In the genomic region with DNA sequence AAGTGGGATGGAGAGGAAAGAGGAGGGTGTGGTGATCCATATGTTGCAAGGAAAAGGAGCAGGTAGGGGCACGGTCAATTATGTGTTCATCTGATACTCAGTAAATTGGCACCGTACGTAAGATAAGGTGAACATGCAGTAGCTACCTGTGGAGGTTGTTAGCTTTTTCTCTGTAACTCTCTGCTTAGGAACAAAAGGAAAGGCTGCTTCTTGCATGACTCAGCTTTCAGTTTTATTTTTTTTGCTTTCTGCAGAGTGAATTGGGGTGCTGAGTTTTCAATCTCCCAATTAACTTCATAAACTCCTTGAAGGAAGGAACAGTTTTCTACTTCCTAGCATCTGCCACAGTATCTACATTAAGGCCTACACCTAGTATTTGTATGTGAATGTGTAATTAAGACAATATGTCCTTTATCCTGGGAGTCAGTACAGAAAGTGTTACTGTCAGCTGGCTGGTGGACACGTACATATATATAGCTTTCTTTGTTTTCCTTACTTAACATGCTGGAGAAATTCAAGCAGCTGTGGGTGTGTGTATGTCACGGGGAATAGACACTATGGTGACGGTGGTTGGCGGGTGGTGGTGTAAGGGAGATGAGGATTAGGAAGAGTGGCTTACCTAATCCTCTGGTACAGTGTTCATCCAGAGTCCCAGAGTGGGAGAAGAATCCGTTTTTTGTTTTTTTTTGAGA, we compare ENCODE assay signal across 13 cellular contexts. TPM values are rescaled to one million over a fixed set of nuclear protein-coding genes. Genes with fewer than 3 reads are reported as not detected.
DNase-seq lines count a peak whose midpoint lies in the region; ATAC-seq and TF ChIP-seq lines count a peak whose summit lies in the region.
"Had no signal": no experiment of that assay in that cellular context is flagged by ENCODE, and none has a peak within 500 bp of the region (broad histone marks: within the 10 kb centered on the region; RNA-seq: fewer than 3 reads in every experiment).

No MANE protein-coding gene starts in this region.

- H3K4me3 ChIP-seq in smooth muscle cell = no peak overlapping the region
- H3K4me3 ChIP-seq: transverse colon had no signal

- no peak for ATAC-seq in GM21381 (IDR thresholded peaks at IDR 0.05; ENCODE audit: unreplicated experiment)
- no peak for ATAC-seq in HG02610 (IDR thresholded peaks at IDR 0.05; ENCODE audit: unreplicated experiment)
- ATAC-seq: left lobe of liver had no signal

- no peak for DNase-seq in activated naive CD4-positive, alpha-beta T cell treated with anti-CD3 and anti-CD28 coated beads for 36 hours
- DNase-seq in fibroblast of peridontal ligament (ENCODE audit: extremely low read depth) (peak; percentile 10), smooth muscle cell (lab: John Stamatoyannopoulos, UW; ENCODE audit: unreplicated experiment) (no peak), activated gamma-delta T cell (lab: John Stamatoyannopoulos, UW) (no peak)
- DNase-seq: activated B cell treated with CpG ODN at 0.5 μM for 24 hours, AML-193, NCI-H526, transverse colon had no signal

- no peaks in the 10 kb centered on the region for H3K27me3 Mint-ChIP-seq in activated naive CD4-positive, alpha-beta T cell treated with anti-CD3 and anti-CD28 coated beads, Interleukin-2, amount 50 U/mL, for 24 hours
- H3K27me3 Mint-ChIP-seq in activated naive CD4-positive, alpha-beta T cell treated with anti-CD3 and anti-CD28 coated beads for 36 hours (ENCODE audit: low read depth) = no peaks in the 10 kb centered on the region
- no peaks in the 10 kb centered on the region for H3K27me3 Mint-ChIP-seq in T-helper 1 cell treated with Interleukin-12 subunit alpha and Interleukin-12 subunit beta and Interleukin-4 antibody, amounts not matched to agents 30 μg/mL and 1 μg/mL, for 36 hours (ENCODE audit: low read depth)
- H3K27me3 Mint-ChIP-seq: activated B cell treated with CpG ODN at 0.5 μM for 24 hours had no signal

- H3K27ac ChIP-seq in smooth muscle cell (ENCODE audit: low read depth) = peak overlapping the region; percentile 86
- H3K27ac ChIP-seq: transverse colon had no signal

- H3K4me1 ChIP-seq in smooth muscle cell (ENCODE audit: low read depth) = peaks cover 8% of the 10 kb centered on the region
- H3K4me1 ChIP-seq: transverse colon had no signal

- peak overlapping the region; percentile 95 for H2AFZ ChIP-seq in smooth muscle cell (ENCODE audit: low read depth)

- H3K4me3 Mint-ChIP-seq in activated naive CD4-positive, alpha-beta T cell treated with anti-CD3 and anti-CD28 coated beads, Interleukin-2, amount 50 U/mL, for 24 hours = peak overlapping the region; percentile 49
- no peak overlapping the region for H3K4me3 Mint-ChIP-seq in activated naive CD4-positive, alpha-beta T cell treated with anti-CD3 and anti-CD28 coated beads for 36 hours
- H3K4me3 Mint-ChIP-seq in T-helper 1 cell treated with Interleukin-12 subunit alpha and Interleukin-12 subunit beta and Interleukin-4 antibody, amounts not matched to agents 30 μg/mL and 1 μg/mL, for 36 hours = no peak overlapping the region
- H3K4me3 Mint-ChIP-seq: activated B cell treated with CpG ODN at 0.5 μM for 24 hours had no signal

- intact Hi-C loops in activated naive CD4-positive, alpha-beta T cell treated with anti-CD3 and anti-CD28 coated beads for 36 hours (cut with micrococcal nuclease) = no loop called here

- H3K4me2 ChIP-seq in smooth muscle cell = peak overlapping the region; percentile 81

- no peaks in the 10 kb centered on the region for H3K9me3 ChIP-seq in smooth muscle cell (replicated peaks; ENCODE audit: low read depth)
- H3K9me3 ChIP-seq: transverse colon had no signal

- H3K4me1 Mint-ChIP-seq in activated naive CD4-positive, alpha-beta T cell treated with anti-CD3 and anti-CD28 coated beads, Interleukin-2, amount 50 U/mL, for 24 hours = peaks cover 40% of the 10 kb centered on the region
- peaks cover 37% of the 10 kb centered on the region for H3K4me1 Mint-ChIP-seq in activated naive CD4-positive, alpha-beta T cell treated with anti-CD3 and anti-CD28 coated beads for 36 hours (ENCODE audit: low read depth)
- H3K4me1 Mint-ChIP-seq in T-helper 1 cell treated with Interleukin-12 subunit alpha and Interleukin-12 subunit beta and Interleukin-4 antibody, amounts not matched to agents 30 μg/mL and 1 μg/mL, for 36 hours (ENCODE audit: low read depth) = peaks cover 24% of the 10 kb centered on the region

- no peaks in the 10 kb centered on the region for H3K9me3 Mint-ChIP-seq in activated naive CD4-positive, alpha-beta T cell treated with anti-CD3 and anti-CD28 coated beads, Interleukin-2, amount 50 U/mL, for 24 hours
- H3K9me3 Mint-ChIP-seq in activated naive CD4-positive, alpha-beta T cell treated with anti-CD3 and anti-CD28 coated beads for 36 hours = peaks cover 2% of the 10 kb centered on the region
- H3K9me3 Mint-ChIP-seq in T-helper 1 cell treated with Interleukin-12 subunit alpha and Interleukin-12 subunit beta and Interleukin-4 antibody, amounts not matched to agents 30 μg/mL and 1 μg/mL, for 36 hours = no peaks in the 10 kb centered on the region

- peak overlapping the region; percentile 60 for H3K9ac ChIP-seq in smooth muscle cell (ENCODE audit: low read depth)

- H3K36me3 ChIP-seq in smooth muscle cell (ENCODE audit: low read depth) = no peaks in the 10 kb centered on the region
- H3K36me3 ChIP-seq: transverse colon had no signal

- H3K36me3 Mint-ChIP-seq in activated naive CD4-positive, alpha-beta T cell treated with anti-CD3 and anti-CD28 coated beads, Interleukin-2, amount 50 U/mL, for 24 hours = no peaks in the 10 kb centered on the region
- H3K36me3 Mint-ChIP-seq in activated naive CD4-positive, alpha-beta T cell treated with anti-CD3 and anti-CD28 coated beads for 36 hours (ENCODE audit: low read depth) = no peaks in the 10 kb centered on the region
- H3K36me3 Mint-ChIP-seq in T-helper 1 cell treated with Interleukin-12 subunit alpha and Interleukin-12 subunit beta and Interleukin-4 antibody, amounts not matched to agents 30 μg/mL and 1 μg/mL, for 36 hours (ENCODE audit: low read depth) = no peaks in the 10 kb centered on the region

- H3F3A ChIP-seq in smooth muscle cell (ENCODE audit: low read depth) = peaks cover 3% of the 10 kb centered on the region

- TF ChIP-seq CTCF in smooth muscle cell (IDR thresholded peaks at IDR 0.05; ENCODE audit: borderline replicate concordance, insufficient read depth, poor library complexity, severe bottlenecking) = no peak

- no peaks in the 10 kb centered on the region for H3K27me3 ChIP-seq in smooth muscle cell (ENCODE audit: low read depth)
- H3K27me3 ChIP-seq: transverse colon had no signal

- no peaks in the 10 kb centered on the region for H3K79me2 ChIP-seq in smooth muscle cell (ENCODE audit: low read depth)

- no peaks in the 10 kb centered on the region for H4K20me1 ChIP-seq in smooth muscle cell (ENCODE audit: low read depth)

- 36% methylated on average over 8 of the region's 8 CpGs for WGBS in smooth muscle cell (ENCODE audit: low lambda C conversion rate)

- H3K27ac Mint-ChIP-seq in activated naive CD4-positive, alpha-beta T cell treated with anti-CD3 and anti-CD28 coated beads, Interleukin-2, amount 50 U/mL, for 24 hours = peak overlapping the region; percentile 84
- no peak overlapping the region for H3K27ac Mint-ChIP-seq in activated naive CD4-positive, alpha-beta T cell treated with anti-CD3 and anti-CD28 coated beads for 36 hours
- peak overlapping the region; percentile 13 for H3K27ac Mint-ChIP-seq in T-helper 1 cell treated with Interleukin-12 subunit alpha and Interleukin-12 subunit beta and Interleukin-4 antibody, amounts not matched to agents 30 μg/mL and 1 μg/mL, for 36 hours
- H3K27ac Mint-ChIP-seq: activated B cell treated with CpG ODN at 0.5 μM for 24 hours had no signal

- CTCF ChIA-PET in activated naive CD4-positive, alpha-beta T cell treated with anti-CD3 and anti-CD28 coated beads for 36 hours (lab: Charles Lee) = interaction anchor here (1.3 to 2.4 kb wide), 3 partner anchors 26 to 98 kb away, joined by 3 to 9 read pairs (median 4); a partner anchor contains a TSS

RNA-seq across cellular contexts. Expression of a gene that starts 40.1 kb away (rescaled TPM):
- total RNA-seq in activated naive CD4-positive, alpha-beta T cell treated with anti-CD3 and anti-CD28 coated beads for 36 hours = 100 to 1,000 TPM; 112 to 134 TPM
- 95.0 and 104 TPM in 2 replicates for total RNA-seq in smooth muscle cell
- 42.2 and 62.5 TPM in 2 replicates for polyA plus RNA-seq in smooth muscle cell

RNA-seq across cellular contexts. Expression of a gene that starts 49.1 kb away (rescaled TPM):
- total RNA-seq in activated naive CD4-positive, alpha-beta T cell treated with anti-CD3 and anti-CD28 coated beads for 36 hours = 1 to 10 TPM; 1.8 to 2.5 TPM
- 0.45 and 12.1 TPM in 2 replicates for total RNA-seq in smooth muscle cell
- polyA plus RNA-seq in smooth muscle cell = 4.2 and 4.6 TPM in 2 replicates
